In the genomic region with DNA sequence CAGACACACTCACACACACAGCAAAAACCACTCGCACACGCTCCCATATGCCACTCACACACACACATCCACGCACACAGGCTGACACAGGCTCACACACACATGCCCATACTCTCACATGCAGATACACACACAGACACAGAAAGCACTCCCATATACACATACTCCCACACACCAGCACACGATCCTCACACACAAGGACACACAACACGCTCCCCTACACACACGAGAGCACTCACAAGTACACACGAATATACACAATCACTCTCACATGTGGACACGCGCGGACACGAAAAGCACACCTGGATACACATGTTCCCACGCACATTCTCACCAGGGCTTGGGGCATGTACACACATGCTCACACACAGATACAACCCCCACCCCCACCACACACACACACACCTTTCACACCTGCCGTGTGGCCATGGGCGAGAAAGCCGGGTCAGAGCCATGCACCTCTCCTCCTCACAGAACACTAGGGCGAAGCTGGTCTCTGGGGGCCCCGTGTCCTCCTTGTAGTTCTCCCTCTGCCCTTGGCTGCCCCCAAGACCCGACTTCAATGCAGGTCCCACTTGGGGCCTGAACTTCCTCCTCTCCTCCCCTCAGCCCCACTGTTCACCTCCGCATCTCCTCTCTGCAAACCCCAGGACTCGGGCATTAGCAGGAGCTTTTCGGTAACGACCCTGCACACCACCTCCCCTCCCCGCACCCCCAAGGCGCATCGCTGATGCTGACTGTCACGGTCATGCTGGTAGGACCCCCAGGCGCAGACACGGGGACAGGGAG, we compare ENCODE assay signal across 15 cellular contexts. TPM values are rescaled to one million over a fixed set of nuclear protein-coding genes. Genes with fewer than 3 reads are reported as not detected.
A peak's percentile ranks its signal among the peaks of the same experiment; 100 is the strongest.
DNase-seq lines count a peak whose midpoint lies in the region; ATAC-seq, FAIRE-seq and TF ChIP-seq lines count a peak whose summit lies in the region.
"Had no signal": no experiment of that assay in that cellular context is flagged by ENCODE, and none has a peak within 500 bp of the region (broad histone marks: within the 10 kb centered on the region; RNA-seq: fewer than 3 reads in every experiment).

No MANE protein-coding gene starts in this region.

- no peaks in the 10 kb centered on the region for H3K79me2 ChIP-seq in HCT116 (ENCODE audit: insufficient read depth, low read length)
- no peaks in the 10 kb centered on the region for H3K79me2 ChIP-seq in GM12878 (ENCODE audit: control insufficient read depth, insufficient read depth, low read length)
- H3K79me2 ChIP-seq in neural progenitor cell (ENCODE audit: low read depth): no peaks in the 10 kb centered on the region

- H3K4me2 ChIP-seq in HCT116 (ENCODE audit: low read length): peak overlapping the region; percentile 26
- H3K4me2 ChIP-seq in GM12878 (ENCODE audit: control insufficient read depth, insufficient read depth): no peak overlapping the region
- H3K4me2 ChIP-seq in neural progenitor cell: no peak overlapping the region
- H3K4me2 ChIP-seq: KMS-11, SK-N-SH had no signal

- no peak overlapping the region for H3K4me3 ChIP-seq in AG10803 (ENCODE audit: low read length)
- no peak overlapping the region for H3K4me3 ChIP-seq in HCT116 (replicated peaks in 1 of 2; ENCODE audit: low read depth in 1 of 2, low read length in 2 of 2)
- H3K4me3 ChIP-seq in GM12878: no peak overlapping the region
- H3K4me3 ChIP-seq in neural progenitor cell: no peak overlapping the region
- H3K4me3 ChIP-seq: HAP-1 had no signal

- H3K27ac Mint-ChIP-seq in neural progenitor cell: no peak overlapping the region
- H3K27ac Mint-ChIP-seq in activated T-helper 2 cell treated with anti-CD3 and anti-CD28 coated beads, Interferon-gamma antibody, Interleukin-2, Interleukin-4, amounts not matched to agents 10 μg/mL and 5 μg/mL and 100 μg/mL, durations not matched to agents 14 hours and 24 hours and 36 hours: no peak overlapping the region
- H3K27ac Mint-ChIP-seq in naive thymus-derived CD8-positive, alpha-beta T cell: no peak overlapping the region

- DNase-seq in AG10803 (ENCODE audit: low read depth) (peak; percentile 4), HCT116 (ENCODE audit: low read depth, low spot score) (no peak), GM12878 (ENCODE audit: low read depth, low spot score) (no peak), neural progenitor cell (ENCODE audit: low spot score) (no peak), RPMI8226 (no peak), amniotic stem cell (lab: John Stamatoyannopoulos, UW) (no peak)
- no peak for DNase-seq in activated T-helper 2 cell treated with anti-CD3 and anti-CD28 coated beads, Interferon-gamma antibody, Interleukin-2, Interleukin-4, amounts not matched to agents 10 μg/mL and 5 μg/mL and 100 μg/mL, durations not matched to agents 14 hours and 24 hours and 36 hours (ENCODE audit: low spot score)
- DNase-seq in naive thymus-derived CD8-positive, alpha-beta T cell: no peak

- WGBS in GM12878 (ENCODE audit: insufficient coverage, insufficient replicate concordance, low lambda C conversion rate, missing lambda C conversion rate): 35% methylated on average over 24 of the region's 28 CpGs

- no peak for TF ChIP-seq EP300 in GM12878 (IDR thresholded peaks at IDR 0.05; ENCODE audit: borderline replicate concordance in 1 of 2, control insufficient read depth in 1 of 2, low read depth in 2 of 2, low read length in 2 of 2)

- peaks cover 13% of the 10 kb centered on the region for H3K4me1 Mint-ChIP-seq in neural progenitor cell
- peaks cover 5% of the 10 kb centered on the region for H3K4me1 Mint-ChIP-seq in activated T-helper 2 cell treated with anti-CD3 and anti-CD28 coated beads, Interferon-gamma antibody, Interleukin-2, Interleukin-4, amounts not matched to agents 10 μg/mL and 5 μg/mL and 100 μg/mL, durations not matched to agents 14 hours and 24 hours and 36 hours (ENCODE audit: low read depth)
- H3K4me1 Mint-ChIP-seq in naive thymus-derived CD8-positive, alpha-beta T cell: peaks cover 2 to 6% (median 5%) of the 10 kb centered on the region in 4 donors

- POLR2A ChIA-PET in HCT116 (lab: Charles Lee): no interaction called here
- POLR2A ChIA-PET in GM12878 (lab: Charles Lee): no interaction called here
- POLR2A ChIA-PET in naive thymus-derived CD8-positive, alpha-beta T cell (lab: Charles Lee): no interaction called here

- no peak overlapping the region for H3K9ac ChIP-seq in HCT116 (ENCODE audit: low read length)
- no peak overlapping the region for H3K9ac ChIP-seq in GM12878 (ENCODE audit: control insufficient read depth, insufficient read depth, low read length)
- no peak overlapping the region for H3K9ac ChIP-seq in neural progenitor cell
- H3K9ac ChIP-seq: KMS-11, SK-N-SH had no signal

- H3F3A ChIP-seq in neural progenitor cell (ENCODE audit: low read depth): no peaks in the 10 kb centered on the region

- SMC1A ChIA-PET in GM12878 (lab: Charles Lee; ENCODE audit: uncharacterized antibody, unreplicated experiment): interaction anchor here (1.4 kb wide), 1 partner anchor 29 kb away, joined by 4 read pairs; no protein-coding TSS in a partner anchor

- TF ChIP-seq RAD21 in HCT116 (IDR thresholded peaks at IDR 0.05; ENCODE audit: low read depth) (no peak), GM12878 (IDR thresholded peaks at IDR 0.05; ENCODE audit: insufficient read depth, low read depth, low read length) (no peak)

- no peaks in the 10 kb centered on the region for H3K36me3 Mint-ChIP-seq in neural progenitor cell
- H3K36me3 Mint-ChIP-seq in activated T-helper 2 cell treated with anti-CD3 and anti-CD28 coated beads, Interferon-gamma antibody, Interleukin-2, Interleukin-4, amounts not matched to agents 10 μg/mL and 5 μg/mL and 100 μg/mL, durations not matched to agents 14 hours and 24 hours and 36 hours (ENCODE audit: low read depth): no peaks in the 10 kb centered on the region
- no peaks in the 10 kb centered on the region for H3K36me3 Mint-ChIP-seq in naive thymus-derived CD8-positive, alpha-beta T cell

- no peaks in the 10 kb centered on the region for H3K9me3 ChIP-seq in HCT116 (ENCODE audit: control insufficient read depth in 1 of 2, insufficient read depth in 1 of 2, low read depth in 1 of 2, low read length in 2 of 2)
- no peaks in the 10 kb centered on the region for H3K9me3 ChIP-seq in GM12878 (replicated peaks; ENCODE audit: control insufficient read depth, insufficient read depth, low read length)
- no peaks in the 10 kb centered on the region for H3K9me3 ChIP-seq in neural progenitor cell (ENCODE audit: low read depth)
- H3K9me3 ChIP-seq: HAP-1, SK-N-SH had no signal

- no peaks in the 10 kb centered on the region for H3K9me2 ChIP-seq in HCT116 (ENCODE audit: insufficient read depth)
- H3K9me2 ChIP-seq: SK-N-SH had no signal

- H3K27me3 ChIP-seq in HCT116 (ENCODE audit: insufficient read depth, low read length) (no peaks in the 10 kb centered on the region), GM12878 (replicated peaks in 1 of 2; ENCODE audit: control insufficient read depth in 2 of 2, insufficient read depth in 2 of 2, low read length in 1 of 2) (no peaks in the 10 kb centered on the region), neural progenitor cell (no peaks in the 10 kb centered on the region)

- H3K36me3 ChIP-seq in HCT116 (ENCODE audit: control insufficient read depth in 1 of 2, insufficient read depth in 2 of 2, low read length in 2 of 2) (no peaks in the 10 kb centered on the region), GM12878 (ENCODE audit: control insufficient read depth in 2 of 2, insufficient read depth in 2 of 2, low read length in 1 of 2) (no peaks in the 10 kb centered on the region), neural progenitor cell (no peaks in the 10 kb centered on the region)
- H3K36me3 ChIP-seq: HAP-1 had no signal

- TF ChIP-seq POLR2A in HCT116 (IDR thresholded peaks at IDR 0.05; ENCODE audit: borderline replicate concordance, extremely low read depth, insufficient read depth, insufficient read length) (no peak), GM12878 (IDR thresholded peaks at IDR 0.05; ENCODE audit: low read depth, low read length) (no peak)

- no TSS peak for BruUV-seq in HCT116 (replicated peaks; lab: Mats Ljungman, UMichigan)
- no TSS peak for BruUV-seq in GM12878 (replicated peaks; lab: Mats Ljungman, UMichigan)

- no peak overlapping the region for H3K27ac ChIP-seq in HCT116 (ENCODE audit: low read depth, low read length)
- H3K27ac ChIP-seq in GM12878 (ENCODE audit: control insufficient read depth, insufficient read depth): no peak overlapping the region
- no peak overlapping the region for H3K27ac ChIP-seq in neural progenitor cell
- H3K27ac ChIP-seq: KMS-11 had no signal

- H2AFZ ChIP-seq in HCT116 (ENCODE audit: low read depth, low read length, poor library complexity, severe bottlenecking) (no peak overlapping the region), GM12878 (ENCODE audit: control insufficient read depth, low read depth, low read length) (no peak overlapping the region), neural progenitor cell (replicated peaks) (peak overlapping the region; percentile 51)

- intact Hi-C loops in HCT116 (cut with micrococcal nuclease): loop anchor here (1.0 to 10.0 kb wide), 3 partner anchors 334 to 584 kb away; no protein-coding TSS in a partner anchor
- intact Hi-C loops in GM12878 (cut with micrococcal nuclease; ENCODE audit: unreplicated experiment): loop anchor here (2.0 to 10.0 kb wide), 3 partner anchors 26 to 572 kb away; no protein-coding TSS in a partner anchor
- intact Hi-C loops in activated T-helper 2 cell treated with anti-CD3 and anti-CD28 coated beads, Interferon-gamma antibody, Interleukin-2, Interleukin-4, amounts not matched to agents 10 μg/mL and 5 μg/mL and 100 μg/mL, durations not matched to agents 14 hours and 24 hours and 36 hours (cut with micrococcal nuclease): no loop called here

- RAD21 ChIA-PET in HCT116 (lab: Charles Lee; ENCODE audit: low non-redundant PET in 1 of 2, low total read pairs in 2 of 2, uncharacterized antibody in 2 of 2, unreplicated experiment in 2 of 2) (no interaction called here), GM12878 (lab: Charles Lee; ENCODE audit: unreplicated experiment) (interaction anchor here (1.7 kb wide), 1 partner anchor 27 kb away, joined by 8 read pairs; no protein-coding TSS in a partner anchor)

- no peak overlapping the region for H3K4me3 Mint-ChIP-seq in neural progenitor cell
- H3K4me3 Mint-ChIP-seq in activated T-helper 2 cell treated with anti-CD3 and anti-CD28 coated beads, Interferon-gamma antibody, Interleukin-2, Interleukin-4, amounts not matched to agents 10 μg/mL and 5 μg/mL and 100 μg/mL, durations not matched to agents 14 hours and 24 hours and 36 hours (ENCODE audit: low read depth): no peak overlapping the region
- H3K4me3 Mint-ChIP-seq in naive thymus-derived CD8-positive, alpha-beta T cell: no peak overlapping the region

- H3K4me1 ChIP-seq in HCT116 (ENCODE audit: control insufficient read depth in 1 of 2, insufficient read depth in 2 of 2, low read length in 2 of 2) (peaks cover 0 to 8% of the 10 kb centered on the region in 2 experiments; a peak in 1 of 4 replicates), GM12878 (ENCODE audit: control insufficient read depth, insufficient read depth, low read length) (no peaks in the 10 kb centered on the region), neural progenitor cell (no peaks in the 10 kb centered on the region)
- H3K4me1 ChIP-seq: HAP-1 had no signal

- H3K9me3 Mint-ChIP-seq in neural progenitor cell: no peaks in the 10 kb centered on the region
- no peaks in the 10 kb centered on the region for H3K9me3 Mint-ChIP-seq in activated T-helper 2 cell treated with anti-CD3 and anti-CD28 coated beads, Interferon-gamma antibody, Interleukin-2, Interleukin-4, amounts not matched to agents 10 μg/mL and 5 μg/mL and 100 μg/mL, durations not matched to agents 14 hours and 24 hours and 36 hours
- no peaks in the 10 kb centered on the region for H3K9me3 Mint-ChIP-seq in naive thymus-derived CD8-positive, alpha-beta T cell

- no peaks in the 10 kb centered on the region for H3K27me3 Mint-ChIP-seq in neural progenitor cell (ENCODE audit: insufficient read depth, low read depth)
- H3K27me3 Mint-ChIP-seq in activated T-helper 2 cell treated with anti-CD3 and anti-CD28 coated beads, Interferon-gamma antibody, Interleukin-2, Interleukin-4, amounts not matched to agents 10 μg/mL and 5 μg/mL and 100 μg/mL, durations not matched to agents 14 hours and 24 hours and 36 hours (ENCODE audit: low read depth): peaks cover 6% of the 10 kb centered on the region
- H3K27me3 Mint-ChIP-seq in naive thymus-derived CD8-positive, alpha-beta T cell: peaks cover 6 to 28% (median 17%) of the 10 kb centered on the region in 5 donors

- no peaks in the 10 kb centered on the region for H4K20me1 ChIP-seq in HCT116 (ENCODE audit: insufficient read depth)
- peaks cover 2% of the 10 kb centered on the region; the same call in 1 of the 2 replicates for H4K20me1 ChIP-seq in GM12878 (ENCODE audit: control insufficient read depth, insufficient read depth)
- H4K20me1 ChIP-seq in neural progenitor cell (ENCODE audit: low read depth): no peaks in the 10 kb centered on the region

- CTCF ChIA-PET in HCT116 (lab: Charles Lee): interaction anchor here (2.2 kb wide), 1 partner anchor 27 kb away, joined by 21 read pairs; no protein-coding TSS in a partner anchor
- CTCF ChIA-PET in GM12878 (lab: Yijun Ruan, JAX): interaction anchor here (0.6 to 1.7 kb wide), 6 partner anchors 8 to 572 kb away, joined by 3 to 17 read pairs (median 4); no protein-coding TSS in a partner anchor

- in situ Hi-C loops in GM12878 (cut with MboI): no loop called here

- FAIRE-seq in GM12878 (lab: Jason Lieb, UNC): no peak
- FAIRE-seq: A204.1 had no signal

- peak; percentile 31 for ATAC-seq in HCT116
- peak; percentile 14; the same call in 2 of the 3 replicates for ATAC-seq in GM12878
- ATAC-seq in naive thymus-derived CD8-positive, alpha-beta T cell: no peak

- TF ChIP-seq CTCF in AG10803 (conservative IDR thresholded peaks at IDR 0.05; ENCODE audit: low read length) (no peak), HCT116 (IDR thresholded peaks at IDR 0.05 in 2 of 3, conservative IDR thresholded peaks at IDR 0.05 in 1 of 3; ENCODE audit: borderline replicate concordance in 1 of 3, insufficient read depth in 1 of 3, low read depth in 2 of 3, low read length in 2 of 3) (no peak), GM12878 (IDR thresholded peaks at IDR 0.05 in 2 of 3, conservative IDR thresholded peaks at IDR 0.05 in 1 of 3; ENCODE audit: control insufficient read depth in 2 of 3, extremely low read depth in 1 of 3, insufficient read depth in 1 of 3, low read depth in 3 of 3, low read length in 3 of 3) (no peak), neural progenitor cell (IDR thresholded peaks at IDR 0.05) (no peak)

RNA-seq across cellular contexts. Expression of gene GUCA2B, which starts 6.9 kb away (rescaled TPM):
- total RNA-seq in HCT116 (2021; ENCODE audit: unreplicated experiment) (not detected), GM12878 (2014; rRNA removed) (not detected in 2 replicates), GM12878 (2014; rRNA removed; fragmentation: Illumina TruSeq; extraction: Trizol) (not detected in 2 replicates), GM12878 (2021) (not detected in 2 replicates), neural progenitor cell (ENCODE audit: low replicate concordance) (not detected in 2 replicates)
- not detected in 2 replicates for polyA plus RNA-seq in HCT116 (2012)
- not detected in 2 replicates for total RNA-seq in GM12878 (2013; cell fraction: nucleolus; rRNA removed)
- polyA plus RNA-seq in GM12878 (2011; ENCODE audit: low read depth): not detected
- polyA plus RNA-seq in GM12878 (2011; rRNA removed) (not detected in 2 replicates), GM12878 (2014; fragmentation: Illumina TruSeq; extraction: Trizol) (not detected in 2 replicates), GM12878 (2014; fragmentation: Nextera tagmentation; extraction: Ambion mirVana) (not detected), GM12878 (2014; rRNA removed) (not detected in 2 replicates), GM12878 (2016; fragmentation: Nextera tagmentation; extraction: Ambion mirVana) (not detected)
- not detected in 2 replicates for polyA plus RNA-seq in GM12878 (2011; cell fraction: cytosol; rRNA removed)
- not detected in 2 replicates for polyA plus RNA-seq in GM12878 (2011; cell fraction: nucleus; rRNA removed)
- polyA plus RNA-seq in GM12878 (2012): not detected in 2 replicates
- not detected in 2 replicates for polyA minus RNA-seq in GM12878 (2011; rRNA and poly(A)+ RNA removed)
- not detected in 2 replicates for polyA minus RNA-seq in GM12878 (2011; cell fraction: cytosol; rRNA and poly(A)+ RNA removed)
- not detected in 2 replicates for polyA minus RNA-seq in GM12878 (2011; cell fraction: nucleus; rRNA and poly(A)+ RNA removed)
- not detected in 2 replicates for total RNA-seq in activated T-helper 2 cell treated with anti-CD3 and anti-CD28 coated beads, Interferon-gamma antibody, Interleukin-2, Interleukin-4, amounts not matched to agents 10 μg/mL and 5 μg/mL and 100 μg/mL, durations not matched to agents 14 hours and 24 hours and 36 hours
- not detected for total RNA-seq in naive thymus-derived CD8-positive, alpha-beta T cell
- not detected for polyA plus RNA-seq in naive thymus-derived CD8-positive, alpha-beta T cell
- total RNA-seq: MCF 10A, PC-3, Right ventricle myocardium superior had no signal
- polyA plus RNA-seq: SK-N-SH had no signal

RNA-seq across cellular contexts. Expression of gene GUCA2A, which starts 18.2 kb away (rescaled TPM):
- total RNA-seq in HCT116 (2021; ENCODE audit: unreplicated experiment) (not detected), GM12878 (2014; rRNA removed) (not detected in 2 replicates), GM12878 (2014; rRNA removed; fragmentation: Illumina TruSeq; extraction: Trizol) (not detected in 2 replicates), GM12878 (2021) (not detected in 2 replicates), neural progenitor cell (ENCODE audit: low replicate concordance) (not detected in 2 replicates)
- not detected in 2 replicates for polyA plus RNA-seq in HCT116 (2012)
- total RNA-seq in GM12878 (2013; cell fraction: nucleolus; rRNA removed): not detected in 2 replicates
- polyA plus RNA-seq in GM12878 (2011; ENCODE audit: low read depth): not detected
- polyA plus RNA-seq in GM12878 (2011; rRNA removed) (not detected in 2 replicates), GM12878 (2014; fragmentation: Illumina TruSeq; extraction: Trizol) (not detected in 2 replicates), GM12878 (2014; fragmentation: Nextera tagmentation; extraction: Ambion mirVana) (not detected), GM12878 (2014; rRNA removed) (not detected in 2 replicates), GM12878 (2016; fragmentation: Nextera tagmentation; extraction: Ambion mirVana) (not detected)
- not detected in 2 replicates for polyA plus RNA-seq in GM12878 (2011; cell fraction: cytosol; rRNA removed)
- not detected in 2 replicates for polyA plus RNA-seq in GM12878 (2011; cell fraction: nucleus; rRNA removed)
- polyA plus RNA-seq in GM12878 (2012): not detected in 2 replicates
- polyA minus RNA-seq in GM12878 (2011; rRNA and poly(A)+ RNA removed): not detected in 2 replicates
- not detected in 2 replicates for polyA minus RNA-seq in GM12878 (2011; cell fraction: cytosol; rRNA and poly(A)+ RNA removed)
- not detected in 2 replicates for polyA minus RNA-seq in GM12878 (2011; cell fraction: nucleus; rRNA and poly(A)+ RNA removed)
- total RNA-seq in activated T-helper 2 cell treated with anti-CD3 and anti-CD28 coated beads, Interferon-gamma antibody, Interleukin-2, Interleukin-4, amounts not matched to agents 10 μg/mL and 5 μg/mL and 100 μg/mL, durations not matched to agents 14 hours and 24 hours and 36 hours: not detected in 2 replicates
- total RNA-seq in naive thymus-derived CD8-positive, alpha-beta T cell: not detected
- not detected for polyA plus RNA-seq in naive thymus-derived CD8-positive, alpha-beta T cell
- total RNA-seq: MCF 10A, PC-3, Right ventricle myocardium superior had no signal
- polyA plus RNA-seq: SK-N-SH had no signal

Comparison
In these comparisons a context has a peak if more than half of its experiments do, and no peak if none do; other contexts are left out.
1. ATAC-seq: peak in HCT116 (single experiment) and GM12878 (single experiment); none in naive thymus-derived CD8-positive, alpha-beta T cell (0 of 2).